In the genomic region with DNA sequence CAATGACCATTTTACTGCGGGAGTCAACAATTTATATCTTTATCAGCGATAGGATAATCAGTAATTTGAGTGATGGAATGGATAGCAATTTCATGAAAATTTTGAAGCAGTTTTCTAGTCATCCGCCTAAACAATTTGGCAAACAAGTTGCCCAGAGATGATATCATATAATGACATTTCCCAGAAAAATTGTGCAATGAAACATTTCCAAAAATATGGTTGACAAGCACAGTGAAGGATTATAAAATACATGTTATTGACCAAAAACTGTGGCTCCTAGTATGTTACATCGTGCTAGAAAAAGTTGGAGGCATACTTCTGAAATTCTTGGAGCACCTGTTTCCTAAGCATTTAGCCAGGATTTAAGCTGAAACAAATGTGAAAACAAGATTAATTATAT, we compare ENCODE assay signal across 14 cellular contexts.
DNase-seq lines count a peak whose midpoint lies in the region; ATAC-seq and TF ChIP-seq lines count a peak whose summit lies in the region.
"Had no signal": no experiment of that assay in that cellular context is flagged by ENCODE, and none has a peak within 500 bp of the region (broad histone marks: within the 10 kb centered on the region; RNA-seq: fewer than 3 reads in every experiment).

No MANE protein-coding gene starts in this region.

- H3K4me3 ChIP-seq in left ventricle myocardium inferior (no peak overlapping the region), PC-9 (no peak overlapping the region), fibroblast of mammary gland (ENCODE audit: control insufficient read depth, low read depth, low read length) (no peak overlapping the region), smooth muscle cell (no peak overlapping the region)
- no peak overlapping the region for H3K4me3 ChIP-seq in effector memory CD4-positive, alpha-beta T cell (ENCODE audit: insufficient read depth, low read depth, low read length, poor library complexity, severe bottlenecking)
- H3K4me3 ChIP-seq: A549 had no signal

- no peak for DNase-seq in left ventricle myocardium inferior
- DNase-seq in cardiac septum (ENCODE audit: low spot score), result no peak
- no peak for DNase-seq in PC-9
- peak; percentile 43 for DNase-seq in fibroblast of mammary gland (ENCODE audit: low read depth)
- DNase-seq in smooth muscle cell (lab: John Stamatoyannopoulos, UW; ENCODE audit: unreplicated experiment), result no peak
- DNase-seq in T-helper 2 cell, result no peak
- DNase-seq in effector memory CD4-positive, alpha-beta T cell, result no peak
- DNase-seq: AML-193, NCI-H1092 treated with DMSO at 0.1 percent for 48 hours, NCI-H2081, SIG-M5 had no signal

- POLR2A ChIA-PET in PC-9 (lab: Charles Lee; ENCODE audit: unreplicated experiment), result no interaction called here

- no peaks in the 10 kb centered on the region for H3K9me2 ChIP-seq in PC-9 (ENCODE audit: insufficient read depth)

- H3F3A ChIP-seq in PC-9 (ENCODE audit: insufficient read depth, low read depth) (peaks cover 77% of the 10 kb centered on the region), smooth muscle cell (ENCODE audit: low read depth) (peaks cover 41% of the 10 kb centered on the region)

- H3K9me3 ChIP-seq in left ventricle myocardium inferior (replicated peaks), result no peaks in the 10 kb centered on the region
- peaks cover 7% of the 10 kb centered on the region; the same call in 1 of the 2 replicates for H3K9me3 ChIP-seq in PC-9 (ENCODE audit: insufficient read depth, low read depth)
- H3K9me3 ChIP-seq in smooth muscle cell (replicated peaks; ENCODE audit: low read depth), result no peaks in the 10 kb centered on the region
- no peaks in the 10 kb centered on the region for H3K9me3 ChIP-seq in effector memory CD4-positive, alpha-beta T cell (ENCODE audit: control insufficient read depth, low read length)
- H3K9me3 ChIP-seq: A549 had no signal

- WGBS in smooth muscle cell (ENCODE audit: low lambda C conversion rate), result 96% methylated on average over 4 of the region's 4 CpGs

- no peak overlapping the region for H3K9ac ChIP-seq in smooth muscle cell (ENCODE audit: low read depth)

- H3K79me2 ChIP-seq in PC-9 (ENCODE audit: low read depth), result peaks cover 56% of the 10 kb centered on the region
- peaks cover 71% of the 10 kb centered on the region for H3K79me2 ChIP-seq in smooth muscle cell (ENCODE audit: low read depth)

- H3K27ac ChIP-seq in left ventricle myocardium inferior (replicated peaks) (peak overlapping the region; percentile 24), PC-9 (peak overlapping the region; percentile 4; the same call in 1 of the 2 replicates), smooth muscle cell (ENCODE audit: low read depth) (peak overlapping the region; percentile 86)
- H3K27ac ChIP-seq in effector memory CD4-positive, alpha-beta T cell (ENCODE audit: insufficient read depth, low read length, poor library complexity, severe bottlenecking), result no peak overlapping the region
- H3K27ac ChIP-seq: C4-2B had no signal

- ATAC-seq in HG03432 (IDR thresholded peaks at IDR 0.05; ENCODE audit: unreplicated experiment), result no peak

- H3K27me3 ChIP-seq in left ventricle myocardium inferior (ENCODE audit: low read depth), result no peaks in the 10 kb centered on the region
- no peaks in the 10 kb centered on the region for H3K27me3 ChIP-seq in PC-9 (ENCODE audit: insufficient read depth, low read depth)
- H3K27me3 ChIP-seq in smooth muscle cell (ENCODE audit: low read depth), result no peaks in the 10 kb centered on the region
- H3K27me3 ChIP-seq in effector memory CD4-positive, alpha-beta T cell (replicated peaks; ENCODE audit: control insufficient read depth, insufficient read depth, low read length, poor library complexity, severe bottlenecking), result no peaks in the 10 kb centered on the region

- H3K36me3 ChIP-seq in left ventricle myocardium inferior, result peaks cover 47% of the 10 kb centered on the region
- peaks cover 88% of the 10 kb centered on the region for H3K36me3 ChIP-seq in PC-9 (ENCODE audit: low read depth)
- peaks cover 14% of the 10 kb centered on the region for H3K36me3 ChIP-seq in smooth muscle cell (ENCODE audit: low read depth)
- no peaks in the 10 kb centered on the region for H3K36me3 ChIP-seq in effector memory CD4-positive, alpha-beta T cell (ENCODE audit: control insufficient read depth, insufficient read depth, low read length)

- BruUV-seq in PC-9 (replicated peaks; lab: Mats Ljungman, UMichigan), result no TSS peak

- TF ChIP-seq CTCF in left ventricle myocardium inferior (IDR thresholded peaks at IDR 0.05; ENCODE audit: borderline replicate concordance) (no peak), PC-9 (conservative IDR thresholded peaks at IDR 0.05) (no peak), fibroblast of mammary gland (conservative IDR thresholded peaks at IDR 0.05; ENCODE audit: control insufficient read depth, insufficient read depth, low read depth, low read length) (no peak), smooth muscle cell (IDR thresholded peaks at IDR 0.05; ENCODE audit: borderline replicate concordance, insufficient read depth, poor library complexity, severe bottlenecking) (no peak)

- H2AFZ ChIP-seq in PC-9, result no peak overlapping the region
- no peak overlapping the region for H2AFZ ChIP-seq in smooth muscle cell (ENCODE audit: low read depth)

- H3K4me2 ChIP-seq in PC-9 (no peak overlapping the region), smooth muscle cell (no peak overlapping the region)
- H3K4me2 ChIP-seq: A549 had no signal

- peaks cover 39% of the 10 kb centered on the region for H3K4me1 ChIP-seq in left ventricle myocardium inferior
- H3K4me1 ChIP-seq in PC-9 (replicated peaks; ENCODE audit: insufficient read depth), result peaks cover 46% of the 10 kb centered on the region
- peaks cover 8% of the 10 kb centered on the region for H3K4me1 ChIP-seq in smooth muscle cell (ENCODE audit: low read depth)
- no peaks in the 10 kb centered on the region for H3K4me1 ChIP-seq in effector memory CD4-positive, alpha-beta T cell (ENCODE audit: control insufficient read depth, insufficient read depth, low read length, poor library complexity, severe bottlenecking)

- H4K20me1 ChIP-seq in PC-9 (ENCODE audit: insufficient read depth) (peaks cover 3% of the 10 kb centered on the region; the same call in 1 of the 2 replicates), smooth muscle cell (ENCODE audit: low read depth) (peaks cover 98% of the 10 kb centered on the region)

- CTCF ChIA-PET in PC-9 (lab: Charles Lee), result no interaction called here

- intact Hi-C loops in left ventricle myocardium inferior (cut with micrococcal nuclease) (no loop called here), cardiac septum (cut with DNase I) (loop anchor here (5.0 kb wide), 1 partner anchor 46 kb away; no protein-coding TSS in a partner anchor), PC-9 (cut with micrococcal nuclease; ENCODE audit: unreplicated experiment) (no loop called here)
